1 cellular context compared by ENCODE assay signal in genomic region chr16:89860747-89861304, GRCh38.
TF ChIP-seq lines count a peak whose summit lies in the region.

No MANE protein-coding gene starts in this region.

TF ChIP-seq in HepG2, 621 proteins besides CTCF, POLR2A, EP300 and RAD21 (continued from another document and continues in another):
- TF ChIP-seq ZNF609 (CRISPR knock-in tag; IDR thresholded peaks at IDR 0.05; ENCODE audit: borderline replicate concordance) (0 out of 2 replicates have a peak, but pooled peaks have one; percentile 26), ZNF326 (CRISPR knock-in tag; IDR thresholded peaks at IDR 0.05; ENCODE audit: borderline replicate concordance) (no peak), ZMYM3 (CRISPR knock-in tag; IDR thresholded peaks at IDR 0.05) (no peak), KLF6 (CRISPR knock-in tag; IDR thresholded peaks at IDR 0.05) (no peak), MTERF4 (CRISPR knock-in tag; IDR thresholded peaks at IDR 0.05) (0 out of 2 replicates have a peak, but pooled peaks have one; percentile 62), SMARCC2 (IDR thresholded peaks at IDR 0.05) (no peak), ZNF34 (CRISPR knock-in tag; IDR thresholded peaks at IDR 0.05; ENCODE audit: borderline replicate concordance) (no peak), ARNTL (CRISPR knock-in tag; IDR thresholded peaks at IDR 0.05) (no peak), GABPB1 (CRISPR knock-in tag; IDR thresholded peaks at IDR 0.05) (peak; percentile 51; the same call in 1 of the 2 replicates), ZBTB20 (CRISPR knock-in tag; IDR thresholded peaks at IDR 0.05; ENCODE audit: borderline replicate concordance, low read depth) (no peak), TCF7 (IDR thresholded peaks at IDR 0.05; ENCODE audit: low read depth) (no peak), ZNF605 (CRISPR knock-in tag; IDR thresholded peaks at IDR 0.05) (0 out of 2 replicates have a peak, but pooled peaks have one; percentile 48), CENPT (CRISPR knock-in tag; IDR thresholded peaks at IDR 0.05; ENCODE audit: low read depth) (no peak), MXD4 (CRISPR knock-in tag; IDR thresholded peaks at IDR 0.05) (0 out of 2 replicates have a peak, but pooled peaks have one; percentile 49), HMG20B (CRISPR knock-in tag; conservative IDR thresholded peaks at IDR 0.05) (no peak), ETS1 (CRISPR knock-in tag; IDR thresholded peaks at IDR 0.05) (no peak), NPAS2 (CRISPR knock-in tag; IDR thresholded peaks at IDR 0.05; ENCODE audit: borderline replicate concordance) (no peak), SIX1 (CRISPR knock-in tag; IDR thresholded peaks at IDR 0.05; ENCODE audit: borderline replicate concordance) (no peak), ZNF230 (CRISPR knock-in tag; IDR thresholded peaks at IDR 0.05) (no peak), ZNF598 (CRISPR knock-in tag; IDR thresholded peaks at IDR 0.05; ENCODE audit: borderline replicate concordance) (peak; percentile 84; the same call in 1 of the 2 replicates), HMG20A (CRISPR knock-in tag; IDR thresholded peaks at IDR 0.05; ENCODE audit: borderline replicate concordance) (no peak), ZNF607 (CRISPR knock-in tag; IDR thresholded peaks at IDR 0.05; ENCODE audit: borderline replicate concordance) (peak; percentile 56; the same call in 1 of the 2 replicates), HDAC1 (CRISPR knock-in tag; IDR thresholded peaks at IDR 0.05) (peak; percentile 36; the same call in 1 of the 2 replicates), ZNF501 (CRISPR knock-in tag; IDR thresholded peaks at IDR 0.05) (no peak; the same call in 1 of the 2 replicates), EZH2 (conservative IDR thresholded peaks at IDR 0.05; ENCODE audit: low read depth, low read length) (no peak), CBX1 (IDR thresholded peaks at IDR 0.05; ENCODE audit: low read depth) (no peak), CSRNP1 (CRISPR knock-in tag; IDR thresholded peaks at IDR 0.05) (no peak), ZNF550 (CRISPR knock-in tag; IDR thresholded peaks at IDR 0.05; ENCODE audit: borderline replicate concordance) (no peak), HDAC2 (CRISPR knock-in tag; IDR thresholded peaks at IDR 0.05) (no peak; the same call in 1 of the 2 replicates), ZNF589 (CRISPR knock-in tag; conservative IDR thresholded peaks at IDR 0.05) (no peak), ZNF17 (CRISPR knock-in tag; IDR thresholded peaks at IDR 0.05) (no peak), ZNF430 (CRISPR knock-in tag; IDR thresholded peaks at IDR 0.05) (0 out of 2 replicates have a peak, but pooled peaks have one; percentile 35), MAFF (IDR thresholded peaks at IDR 0.05; ENCODE audit: low read depth, low read length) (no peak), PATZ1 (CRISPR knock-in tag; IDR thresholded peaks at IDR 0.05) (peak; percentile 93), FOXA3 (CRISPR knock-in tag; IDR thresholded peaks at IDR 0.05) (peak; percentile 16; the same call in 1 of the 2 replicates), DR1 (CRISPR knock-in tag; IDR thresholded peaks at IDR 0.05) (no peak), ZNF850 (CRISPR knock-in tag; conservative IDR thresholded peaks at IDR 0.05) (no peak), ZBTB26 (CRISPR knock-in tag; IDR thresholded peaks at IDR 0.05; ENCODE audit: borderline replicate concordance) (no peak), ATF7-NPFF (CRISPR knock-in tag; IDR thresholded peaks at IDR 0.05; ENCODE audit: low read depth) (peak; percentile 64; the same call in 1 of the 2 replicates), SAP130 (CRISPR knock-in tag; IDR thresholded peaks at IDR 0.05; ENCODE audit: low read depth) (peak; percentile 60), HMGXB4 (CRISPR knock-in tag; IDR thresholded peaks at IDR 0.05; ENCODE audit: borderline replicate concordance in 1 of 2, low read depth in 1 of 2) (peak; percentile 52 to 77; a peak in 3 of 4 replicates), THAP8 (CRISPR knock-in tag; IDR thresholded peaks at IDR 0.05; ENCODE audit: borderline replicate concordance) (no peak; the same call in 1 of the 2 replicates), ZNF670 (CRISPR knock-in tag; IDR thresholded peaks at IDR 0.05; ENCODE audit: borderline replicate concordance) (no peak), CEBPG (CRISPR knock-in tag; IDR thresholded peaks at IDR 0.05) (0 out of 2 replicates have a peak, but pooled peaks have one; percentile 20), FOXC1 (CRISPR knock-in tag; IDR thresholded peaks at IDR 0.05; ENCODE audit: borderline replicate concordance) (0 out of 2 replicates have a peak, but pooled peaks have one; percentile 44), ZNF691 (CRISPR knock-in tag; IDR thresholded peaks at IDR 0.05; ENCODE audit: borderline replicate concordance, low read depth) (no peak), SRF (IDR thresholded peaks at IDR 0.05; ENCODE audit: low read depth, low read length) (no peak), PHF20 (CRISPR knock-in tag; IDR thresholded peaks at IDR 0.05) (no peak), TEAD2 (CRISPR knock-in tag; IDR thresholded peaks at IDR 0.05) (no peak), ONECUT2 (CRISPR knock-in tag; IDR thresholded peaks at IDR 0.05) (no peak), SMYD3 (CRISPR knock-in tag; IDR thresholded peaks at IDR 0.05) (no peak), ZSCAN30 (CRISPR knock-in tag; IDR thresholded peaks at IDR 0.05) (no peak), ZNF619 (CRISPR knock-in tag; IDR thresholded peaks at IDR 0.05) (peak; percentile 57; the same call in 1 of the 2 replicates), HCFC1 (IDR thresholded peaks at IDR 0.05; ENCODE audit: low read depth, low read length) (no peak), KAT7 (CRISPR knock-in tag; IDR thresholded peaks at IDR 0.05; ENCODE audit: borderline replicate concordance) (0 out of 2 replicates have a peak, but pooled peaks have one; percentile 47), ZNF468 (CRISPR knock-in tag; IDR thresholded peaks at IDR 0.05) (no peak)
